1 cellular context compared by ENCODE assay signal in the genomic region with DNA sequence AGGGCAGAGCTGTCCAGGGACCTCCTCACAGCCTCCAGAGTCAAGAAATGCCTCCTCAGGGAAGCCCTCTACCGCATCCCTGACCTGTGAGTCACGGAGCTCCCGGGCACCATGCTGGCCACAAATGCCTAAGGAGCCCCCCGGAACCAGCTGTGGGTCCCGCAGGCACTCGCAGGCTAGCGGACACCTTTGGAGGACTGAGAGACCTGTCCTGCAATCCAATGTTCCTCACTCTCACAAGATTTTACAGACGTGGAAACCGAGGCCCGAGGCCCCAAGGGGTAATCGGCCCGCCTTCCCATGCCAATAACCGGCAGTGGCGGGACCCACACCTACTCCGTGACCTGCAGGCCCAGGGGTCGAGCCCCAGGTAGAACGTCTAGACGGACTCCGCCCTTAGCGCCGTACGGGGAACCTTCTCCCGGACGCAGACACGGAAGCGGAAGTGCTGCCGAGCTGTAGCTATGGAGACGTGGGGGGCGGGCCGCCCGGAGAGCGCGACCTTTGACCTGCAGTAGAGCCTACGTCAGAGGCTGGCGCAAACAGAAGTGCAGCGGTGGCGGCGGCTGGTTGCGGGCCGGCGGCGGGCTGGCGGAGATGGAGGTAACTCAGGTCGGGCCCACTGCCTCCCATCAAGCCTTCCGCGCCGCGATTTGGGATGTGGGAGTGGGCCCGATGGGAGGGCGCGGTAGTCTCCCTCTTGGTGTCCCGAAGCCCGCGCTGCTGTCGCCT.
TF ChIP-seq lines count a peak whose summit lies in the region.

A gene with protein sequence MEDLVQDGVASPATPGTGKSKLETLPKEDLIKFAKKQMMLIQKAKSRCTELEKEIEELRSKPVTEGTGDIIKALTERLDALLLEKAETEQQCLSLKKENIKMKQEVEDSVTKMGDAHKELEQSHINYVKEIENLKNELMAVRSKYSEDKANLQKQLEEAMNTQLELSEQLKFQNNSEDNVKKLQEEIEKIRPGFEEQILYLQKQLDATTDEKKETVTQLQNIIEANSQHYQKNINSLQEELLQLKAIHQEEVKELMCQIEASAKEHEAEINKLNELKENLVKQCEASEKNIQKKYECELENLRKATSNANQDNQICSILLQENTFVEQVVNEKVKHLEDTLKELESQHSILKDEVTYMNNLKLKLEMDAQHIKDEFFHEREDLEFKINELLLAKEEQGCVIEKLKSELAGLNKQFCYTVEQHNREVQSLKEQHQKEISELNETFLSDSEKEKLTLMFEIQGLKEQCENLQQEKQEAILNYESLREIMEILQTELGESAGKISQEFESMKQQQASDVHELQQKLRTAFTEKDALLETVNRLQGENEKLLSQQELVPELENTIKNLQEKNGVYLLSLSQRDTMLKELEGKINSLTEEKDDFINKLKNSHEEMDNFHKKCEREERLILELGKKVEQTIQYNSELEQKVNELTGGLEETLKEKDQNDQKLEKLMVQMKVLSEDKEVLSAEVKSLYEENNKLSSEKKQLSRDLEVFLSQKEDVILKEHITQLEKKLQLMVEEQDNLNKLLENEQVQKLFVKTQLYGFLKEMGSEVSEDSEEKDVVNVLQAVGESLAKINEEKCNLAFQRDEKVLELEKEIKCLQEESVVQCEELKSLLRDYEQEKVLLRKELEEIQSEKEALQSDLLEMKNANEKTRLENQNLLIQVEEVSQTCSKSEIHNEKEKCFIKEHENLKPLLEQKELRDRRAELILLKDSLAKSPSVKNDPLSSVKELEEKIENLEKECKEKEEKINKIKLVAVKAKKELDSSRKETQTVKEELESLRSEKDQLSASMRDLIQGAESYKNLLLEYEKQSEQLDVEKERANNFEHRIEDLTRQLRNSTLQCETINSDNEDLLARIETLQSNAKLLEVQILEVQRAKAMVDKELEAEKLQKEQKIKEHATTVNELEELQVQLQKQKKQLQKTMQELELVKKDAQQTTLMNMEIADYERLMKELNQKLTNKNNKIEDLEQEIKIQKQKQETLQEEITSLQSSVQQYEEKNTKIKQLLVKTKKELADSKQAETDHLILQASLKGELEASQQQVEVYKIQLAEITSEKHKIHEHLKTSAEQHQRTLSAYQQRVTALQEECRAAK (N-terminal part only) (plus strand): TSS at position 529 of the 732 bp plus-strand sequence. CDS start 69 bp downstream, at position 598.

TF ChIP-seq in HepG2, 621 proteins besides CTCF, POLR2A, EP300 and RAD21 (continued from another document and continues in another):
- no peak for TF ChIP-seq NFE2L2 (IDR thresholded peaks at IDR 0.05; ENCODE audit: low read length)
- TF ChIP-seq, protein P1, sequence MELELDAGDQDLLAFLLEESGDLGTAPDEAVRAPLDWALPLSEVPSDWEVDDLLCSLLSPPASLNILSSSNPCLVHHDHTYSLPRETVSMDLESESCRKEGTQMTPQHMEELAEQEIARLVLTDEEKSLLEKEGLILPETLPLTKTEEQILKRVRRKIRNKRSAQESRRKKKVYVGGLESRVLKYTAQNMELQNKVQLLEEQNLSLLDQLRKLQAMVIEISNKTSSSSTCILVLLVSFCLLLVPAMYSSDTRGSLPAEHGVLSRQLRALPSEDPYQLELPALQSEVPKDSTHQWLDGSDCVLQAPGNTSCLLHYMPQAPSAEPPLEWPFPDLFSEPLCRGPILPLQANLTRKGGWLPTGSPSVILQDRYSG (CRISPR knock-in tag; IDR thresholded peaks at IDR 0.05), result no peak
- peak; percentile 59; the same call in 1 of the 2 replicates for TF ChIP-seq ZNF746 (CRISPR knock-in tag; IDR thresholded peaks at IDR 0.05)
- TF ChIP-seq ZNF337 (CRISPR knock-in tag; IDR thresholded peaks at IDR 0.05; ENCODE audit: borderline replicate concordance, low read depth), result peak; percentile 56; the same call in 1 of the 2 replicates
- TF ChIP-seq PBX3 (CRISPR knock-in tag; IDR thresholded peaks at IDR 0.05; ENCODE audit: borderline replicate concordance), result no peak
- TF ChIP-seq, protein P2, sequence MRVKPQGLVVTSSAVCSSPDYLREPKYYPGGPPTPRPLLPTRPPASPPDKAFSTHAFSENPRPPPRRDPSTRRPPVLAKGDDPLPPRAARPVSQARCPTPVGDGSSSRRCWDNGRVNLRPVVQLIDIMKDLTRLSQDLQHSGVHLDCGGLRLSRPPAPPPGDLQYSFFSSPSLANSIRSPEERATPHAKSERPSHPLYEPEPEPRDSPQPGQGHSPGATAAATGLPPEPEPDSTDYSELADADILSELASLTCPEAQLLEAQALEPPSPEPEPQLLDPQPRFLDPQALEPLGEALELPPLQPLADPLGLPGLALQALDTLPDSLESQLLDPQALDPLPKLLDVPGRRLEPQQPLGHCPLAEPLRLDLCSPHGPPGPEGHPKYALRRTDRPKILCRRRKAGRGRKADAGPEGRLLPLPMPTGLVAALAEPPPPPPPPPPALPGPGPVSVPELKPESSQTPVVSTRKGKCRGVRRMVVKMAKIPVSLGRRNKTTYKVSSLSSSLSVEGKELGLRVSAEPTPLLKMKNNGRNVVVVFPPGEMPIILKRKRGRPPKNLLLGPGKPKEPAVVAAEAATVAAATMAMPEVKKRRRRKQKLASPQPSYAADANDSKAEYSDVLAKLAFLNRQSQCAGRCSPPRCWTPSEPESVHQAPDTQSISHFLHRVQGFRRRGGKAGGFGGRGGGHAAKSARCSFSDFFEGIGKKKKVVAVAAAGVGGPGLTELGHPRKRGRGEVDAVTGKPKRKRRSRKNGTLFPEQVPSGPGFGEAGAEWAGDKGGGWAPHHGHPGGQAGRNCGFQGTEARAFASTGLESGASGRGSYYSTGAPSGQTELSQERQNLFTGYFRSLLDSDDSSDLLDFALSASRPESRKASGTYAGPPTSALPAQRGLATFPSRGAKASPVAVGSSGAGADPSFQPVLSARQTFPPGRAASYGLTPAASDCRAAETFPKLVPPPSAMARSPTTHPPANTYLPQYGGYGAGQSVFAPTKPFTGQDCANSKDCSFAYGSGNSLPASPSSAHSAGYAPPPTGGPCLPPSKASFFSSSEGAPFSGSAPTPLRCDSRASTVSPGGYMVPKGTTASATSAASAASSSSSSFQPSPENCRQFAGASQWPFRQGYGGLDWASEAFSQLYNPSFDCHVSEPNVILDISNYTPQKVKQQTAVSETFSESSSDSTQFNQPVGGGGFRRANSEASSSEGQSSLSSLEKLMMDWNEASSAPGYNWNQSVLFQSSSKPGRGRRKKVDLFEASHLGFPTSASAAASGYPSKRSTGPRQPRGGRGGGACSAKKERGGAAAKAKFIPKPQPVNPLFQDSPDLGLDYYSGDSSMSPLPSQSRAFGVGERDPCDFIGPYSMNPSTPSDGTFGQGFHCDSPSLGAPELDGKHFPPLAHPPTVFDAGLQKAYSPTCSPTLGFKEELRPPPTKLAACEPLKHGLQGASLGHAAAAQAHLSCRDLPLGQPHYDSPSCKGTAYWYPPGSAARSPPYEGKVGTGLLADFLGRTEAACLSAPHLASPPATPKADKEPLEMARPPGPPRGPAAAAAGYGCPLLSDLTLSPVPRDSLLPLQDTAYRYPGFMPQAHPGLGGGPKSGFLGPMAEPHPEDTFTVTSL (CRISPR knock-in tag; IDR thresholded peaks at IDR 0.05; ENCODE audit: borderline replicate concordance), result peak; percentile 49; the same call in 1 of the 2 replicates
- TF ChIP-seq KDM4B (CRISPR knock-in tag; IDR thresholded peaks at IDR 0.05), result peak; percentile 88
- TF ChIP-seq, protein P3, sequence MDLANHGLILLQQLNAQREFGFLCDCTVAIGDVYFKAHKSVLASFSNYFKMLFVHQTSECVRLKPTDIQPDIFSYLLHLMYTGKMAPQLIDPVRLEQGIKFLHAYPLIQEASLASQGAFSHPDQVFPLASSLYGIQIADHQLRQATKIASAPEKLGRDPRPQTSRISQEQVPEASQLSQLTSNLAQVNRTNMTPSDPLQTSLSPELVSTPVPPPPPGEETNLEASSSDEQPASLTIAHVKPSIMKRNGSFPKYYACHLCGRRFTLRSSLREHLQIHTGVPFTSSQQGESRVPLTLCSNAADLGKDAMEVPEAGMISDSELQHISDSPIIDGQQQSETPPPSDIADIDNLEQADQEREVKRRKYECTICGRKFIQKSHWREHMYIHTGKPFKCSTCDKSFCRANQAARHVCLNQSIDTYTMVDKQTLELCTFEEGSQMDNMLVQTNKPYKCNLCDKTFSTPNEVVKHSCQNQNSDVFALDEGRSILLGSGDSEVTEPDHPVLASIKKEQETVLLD (CRISPR knock-in tag; IDR thresholded peaks at IDR 0.05; ENCODE audit: low read depth), result peak; percentile 90
- no peak for TF ChIP-seq ZFP62 (CRISPR knock-in tag; IDR thresholded peaks at IDR 0.05)
- no peak for TF ChIP-seq NFRKB (IDR thresholded peaks at IDR 0.05)
- peak; percentile 99 for TF ChIP-seq ELF3 (CRISPR knock-in tag; IDR thresholded peaks at IDR 0.05)
- TF ChIP-seq ARHGAP35 (CRISPR knock-in tag; IDR thresholded peaks at IDR 0.05; ENCODE audit: borderline replicate concordance), result 0 out of 2 replicates have a peak, but pooled peaks have one; percentile 43
- TF ChIP-seq SIX1 (CRISPR knock-in tag; IDR thresholded peaks at IDR 0.05; ENCODE audit: borderline replicate concordance), result 0 out of 2 replicates have a peak, but pooled peaks have one; percentile 17
- peak; percentile 86; the same call in 1 of the 2 replicates for TF ChIP-seq KDM5B (CRISPR knock-in tag; IDR thresholded peaks at IDR 0.05; ENCODE audit: borderline replicate concordance)
- peak; percentile 88; the same call in 1 of the 2 replicates for TF ChIP-seq ZNF274 (CRISPR knock-in tag; IDR thresholded peaks at IDR 0.05)
- peak; percentile 92 for TF ChIP-seq ATF1 (CRISPR knock-in tag; IDR thresholded peaks at IDR 0.05)
- TF ChIP-seq SIX4 (CRISPR knock-in tag; IDR thresholded peaks at IDR 0.05), result no peak; the same call in 1 of the 2 replicates
- TF ChIP-seq ARNTL (CRISPR knock-in tag; IDR thresholded peaks at IDR 0.05), result no peak; the same call in 1 of the 2 replicates
- TF ChIP-seq BRCA1 (CRISPR knock-in tag; IDR thresholded peaks at IDR 0.05), result no peak
- peak; percentile 96 for TF ChIP-seq POGZ (CRISPR knock-in tag; IDR thresholded peaks at IDR 0.05)
- no peak for TF ChIP-seq ZBTB42 (CRISPR knock-in tag; IDR thresholded peaks at IDR 0.05)
- TF ChIP-seq, protein P4, sequence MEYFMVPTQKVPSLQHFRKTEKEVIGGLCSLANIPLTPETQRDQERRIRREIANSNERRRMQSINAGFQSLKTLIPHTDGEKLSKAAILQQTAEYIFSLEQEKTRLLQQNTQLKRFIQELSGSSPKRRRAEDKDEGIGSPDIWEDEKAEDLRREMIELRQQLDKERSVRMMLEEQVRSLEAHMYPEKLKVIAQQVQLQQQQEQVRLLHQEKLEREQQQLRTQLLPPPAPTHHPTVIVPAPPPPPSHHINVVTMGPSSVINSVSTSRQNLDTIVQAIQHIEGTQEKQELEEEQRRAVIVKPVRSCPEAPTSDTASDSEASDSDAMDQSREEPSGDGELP (IDR thresholded peaks at IDR 0.05; ENCODE audit: borderline replicate concordance, low read depth), result peak; percentile 64
- TF ChIP-seq, protein P5, sequence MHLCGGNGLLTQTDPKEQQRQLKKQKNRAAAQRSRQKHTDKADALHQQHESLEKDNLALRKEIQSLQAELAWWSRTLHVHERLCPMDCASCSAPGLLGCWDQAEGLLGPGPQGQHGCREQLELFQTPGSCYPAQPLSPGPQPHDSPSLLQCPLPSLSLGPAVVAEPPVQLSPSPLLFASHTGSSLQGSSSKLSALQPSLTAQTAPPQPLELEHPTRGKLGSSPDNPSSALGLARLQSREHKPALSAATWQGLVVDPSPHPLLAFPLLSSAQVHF (CRISPR knock-in tag; IDR thresholded peaks at IDR 0.05), result no peak; the same call in 1 of the 2 replicates
- peak; percentile 26; the same call in 1 of the 2 replicates for TF ChIP-seq MNT (IDR thresholded peaks at IDR 0.05)
- 0 out of 2 replicates have a peak, but pooled peaks have one; percentile 28 for TF ChIP-seq ZNF33B (CRISPR knock-in tag; IDR thresholded peaks at IDR 0.05)
- peak; percentile 97 for TF ChIP-seq MYPOP (CRISPR knock-in tag; IDR thresholded peaks at IDR 0.05)
- TF ChIP-seq ZNF552 (CRISPR knock-in tag; IDR thresholded peaks at IDR 0.05; ENCODE audit: borderline replicate concordance), result no peak
